9 cellular contexts compared by ENCODE assay signal in genomic region chr14:22981090-22982012, GRCh38. TPM values are rescaled to one million over a fixed set of nuclear protein-coding genes. Genes with fewer than 3 reads are reported as not detected.
A peak's percentile ranks its signal among the peaks of the same experiment; 100 is the strongest.
DNase-seq lines count a peak whose midpoint lies in the region; ATAC-seq, FAIRE-seq and TF ChIP-seq lines count a peak whose summit lies in the region.
"Had no signal": no experiment of that assay in that cellular context is flagged by ENCODE, and none has a peak within 500 bp of the region (broad histone marks: within the 10 kb centered on the region; RNA-seq: fewer than 3 reads in every experiment).

No MANE protein-coding gene starts in this region.

- H3K4me1 ChIP-seq in kidney (ENCODE audit: control insufficient read depth in 1 of 2, insufficient read depth in 1 of 2, low read depth in 1 of 2, low read length in 2 of 2) = peaks cover 29 to 34% of the 10 kb centered on the region in 2 donors

- FAIRE-seq in kidney (lab: Jason Lieb, UNC) = no peak
- FAIRE-seq: GM18507 had no signal

- intact Hi-C loops in kidney (cut with DNase I) = no loop called here

- no peaks in the 10 kb centered on the region for H3K9me3 Mint-ChIP-seq in stimulated activated naive B cell treated with anti-CD40 and anti-IgM and Interleukin-4, amounts not matched to agents 10 μg/mL and 1 μg/mL and 100 μg/mL, for 72 hours

- H3K27me3 Mint-ChIP-seq in stimulated activated naive B cell treated with anti-CD40 and anti-IgM and Interleukin-4, amounts not matched to agents 10 μg/mL and 1 μg/mL and 100 μg/mL, for 72 hours = peaks cover 15 to 18% of the 10 kb centered on the region in 2 donors

- in situ Hi-C loops in astrocyte of the cerebellum (cut with HindIII; ENCODE audit: low sequenced_read_pairs) = no loop called here

- H3K9ac ChIP-seq in kidney (ENCODE audit: low read length in 2 of 2) = peak overlapping the region; percentile 34 to 83

- H3K4me3 ChIP-seq in astrocyte of the cerebellum (ENCODE audit: low read depth, low read length) = peak overlapping the region; percentile 91
- H3K4me3 ChIP-seq in kidney (ENCODE audit: low read length in 2 of 2) = peak overlapping the region; percentile 77 to 83

- peak overlapping the region; percentile 83 to 91 for H3K27ac ChIP-seq in kidney (ENCODE audit: low read depth in 2 of 2, low read length in 2 of 2)

- no peak overlapping the region for H3K27ac Mint-ChIP-seq in stimulated activated naive B cell treated with anti-CD40 and anti-IgM and Interleukin-4, amounts not matched to agents 10 μg/mL and 1 μg/mL and 100 μg/mL, for 72 hours

- peaks cover 0 to 5% of the 10 kb centered on the region in 2 donors for H3K4me1 Mint-ChIP-seq in stimulated activated naive B cell treated with anti-CD40 and anti-IgM and Interleukin-4, amounts not matched to agents 10 μg/mL and 1 μg/mL and 100 μg/mL, for 72 hours

- H3K36me3 Mint-ChIP-seq in stimulated activated naive B cell treated with anti-CD40 and anti-IgM and Interleukin-4, amounts not matched to agents 10 μg/mL and 1 μg/mL and 100 μg/mL, for 72 hours = no peaks in the 10 kb centered on the region

- H3K9me3 ChIP-seq in kidney (ENCODE audit: control insufficient read depth in 1 of 2, low read length in 2 of 2) = no peaks in the 10 kb centered on the region

- peak overlapping the region; percentile 33 to 49 for H3K4me3 Mint-ChIP-seq in stimulated activated naive B cell treated with anti-CD40 and anti-IgM and Interleukin-4, amounts not matched to agents 10 μg/mL and 1 μg/mL and 100 μg/mL, for 72 hours

- DNase-seq in stimulated activated naive CD4-positive, alpha-beta T cell (lab: John Stamatoyannopoulos, UW) = peak in 4 of 6 experiments; percentile 35 to 54 (median 43)
- DNase-seq in stimulated activated naive CD4-positive, alpha-beta T cell treated with Interleukin-2 at 50 U/mL for 16 hours (lab: John Stamatoyannopoulos, UW) = no peak
- DNase-seq in astrocyte of the cerebellum (ENCODE audit: low read depth) = no peak
- DNase-seq in kidney = peak; percentile 82
- no peak for DNase-seq in stimulated activated naive B cell treated with anti-CD40 and anti-IgM and Interleukin-4, amounts not matched to agents 10 μg/mL and 1 μg/mL and 100 μg/mL, for 72 hours
- DNase-seq in NCI-H146 (lab: John Stamatoyannopoulos, UW) = no peak
- no peak for DNase-seq in anterior cingulate cortex (lab: John Stamatoyannopoulos, UW)

- no peak for ATAC-seq in stimulated activated naive B cell treated with anti-CD40 and anti-IgM and Interleukin-4, amounts not matched to agents 10 μg/mL and 1 μg/mL and 100 μg/mL, for 72 hours (replicated peaks)
- no peak for ATAC-seq in GM18520 (IDR thresholded peaks at IDR 0.05; ENCODE audit: unreplicated experiment)

- peaks cover 0 to 6% of the 10 kb centered on the region in 2 donors for H3K36me3 ChIP-seq in kidney (ENCODE audit: control insufficient read depth in 1 of 2, insufficient read depth in 2 of 2, low read length in 2 of 2)

- TF ChIP-seq CTCF in astrocyte of the cerebellum (IDR thresholded peaks at IDR 0.05; ENCODE audit: low read depth, low read length, missing control alignments) (no peak), kidney (IDR thresholded peaks at IDR 0.05; ENCODE audit: borderline replicate concordance, extremely low read depth, insufficient read depth) (no peak)

RNA-seq across cellular contexts. Expression of gene AJUBA, which starts 1.0 kb away (rescaled TPM):
- total RNA-seq in kidney = 28.5 TPM
- polyA plus RNA-seq in kidney (ENCODE audit: insufficient read depth, low read depth, low replicate concordance) = 14.6 TPM

RNA-seq across cellular contexts. Expression of gene HAUS4, which starts 24.5 kb away (rescaled TPM):
- total RNA-seq in kidney = 38.1 TPM
- 35.8 TPM for polyA plus RNA-seq in kidney (ENCODE audit: insufficient read depth, low read depth, low replicate concordance)

RNA-seq across cellular contexts. Expression of gene C14orf93, which starts 28.6 kb away (rescaled TPM):
- 9.5 TPM for total RNA-seq in kidney
- 9.6 TPM for polyA plus RNA-seq in kidney (ENCODE audit: insufficient read depth, low read depth, low replicate concordance)

RNA-seq across cellular contexts. Expression of gene PRMT5, which starts 52.2 kb away (rescaled TPM):
- total RNA-seq in kidney = 58.7 TPM
- 64.2 TPM for polyA plus RNA-seq in kidney (ENCODE audit: insufficient read depth, low read depth, low replicate concordance)

RNA-seq across cellular contexts. Expression of gene PSMB5, which starts 53.3 kb away (rescaled TPM):
- 87.1 TPM for total RNA-seq in kidney
- polyA plus RNA-seq in kidney (ENCODE audit: insufficient read depth, low read depth, low replicate concordance) = 190 TPM

Comparison
In these comparisons a context has a peak if more than half of its experiments do, and no peak if none do; other contexts are left out.
1. DNase-seq: peak in stimulated activated naive CD4-positive, alpha-beta T cell (4 of 6) and kidney (single experiment); none in stimulated activated naive CD4-positive, alpha-beta T cell treated with Interleukin-2 at 50 U/mL for 16 hours (single experiment), astrocyte of the cerebellum (single experiment), stimulated activated naive B cell treated with anti-CD40 and anti-IgM and Interleukin-4, amounts not matched to agents 10 μg/mL and 1 μg/mL and 100 μg/mL, for 72 hours (single experiment), NCI-H146 (single experiment) and anterior cingulate cortex (0 of 58).